ENCODE assay signal across 1 cellular context in the genomic region with DNA sequence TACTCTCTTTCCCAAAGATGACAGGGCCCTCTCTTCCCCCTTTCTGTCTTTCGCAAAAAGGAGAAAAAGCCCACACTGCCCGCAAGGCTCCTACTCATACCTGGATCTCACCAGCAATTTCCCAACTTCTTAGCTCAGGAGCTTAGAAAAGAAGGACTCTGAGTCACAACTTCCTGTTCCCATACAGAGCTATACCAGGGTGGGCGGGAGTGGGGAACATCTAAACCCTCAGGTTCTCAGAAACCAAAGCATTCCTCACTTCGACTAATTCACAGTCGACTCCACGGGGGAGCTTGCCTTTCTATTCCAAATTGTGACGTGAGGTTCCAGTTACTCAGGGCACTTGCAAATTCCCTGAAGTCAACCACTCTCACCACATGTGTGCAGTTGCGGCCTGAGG.
TF ChIP-seq lines count a peak whose summit lies in the region.

No MANE protein-coding gene starts in this region.

TF ChIP-seq in IMR-90, 13 proteins besides CTCF, POLR2A, EP300 and RAD21:
- TF ChIP-seq RCOR1 (IDR thresholded peaks at IDR 0.05; ENCODE audit: insufficient replicate concordance, low read length) (no peak), CEBPB (IDR thresholded peaks at IDR 0.05; ENCODE audit: low read depth, low read length) (peak; percentile 65; the same call in 1 of the 2 replicates), CHD1 (IDR thresholded peaks at IDR 0.05; ENCODE audit: low read depth, low read length) (no peak)
